Comparison of ENCODE assay signal across 1 cellular context in the genomic region with DNA sequence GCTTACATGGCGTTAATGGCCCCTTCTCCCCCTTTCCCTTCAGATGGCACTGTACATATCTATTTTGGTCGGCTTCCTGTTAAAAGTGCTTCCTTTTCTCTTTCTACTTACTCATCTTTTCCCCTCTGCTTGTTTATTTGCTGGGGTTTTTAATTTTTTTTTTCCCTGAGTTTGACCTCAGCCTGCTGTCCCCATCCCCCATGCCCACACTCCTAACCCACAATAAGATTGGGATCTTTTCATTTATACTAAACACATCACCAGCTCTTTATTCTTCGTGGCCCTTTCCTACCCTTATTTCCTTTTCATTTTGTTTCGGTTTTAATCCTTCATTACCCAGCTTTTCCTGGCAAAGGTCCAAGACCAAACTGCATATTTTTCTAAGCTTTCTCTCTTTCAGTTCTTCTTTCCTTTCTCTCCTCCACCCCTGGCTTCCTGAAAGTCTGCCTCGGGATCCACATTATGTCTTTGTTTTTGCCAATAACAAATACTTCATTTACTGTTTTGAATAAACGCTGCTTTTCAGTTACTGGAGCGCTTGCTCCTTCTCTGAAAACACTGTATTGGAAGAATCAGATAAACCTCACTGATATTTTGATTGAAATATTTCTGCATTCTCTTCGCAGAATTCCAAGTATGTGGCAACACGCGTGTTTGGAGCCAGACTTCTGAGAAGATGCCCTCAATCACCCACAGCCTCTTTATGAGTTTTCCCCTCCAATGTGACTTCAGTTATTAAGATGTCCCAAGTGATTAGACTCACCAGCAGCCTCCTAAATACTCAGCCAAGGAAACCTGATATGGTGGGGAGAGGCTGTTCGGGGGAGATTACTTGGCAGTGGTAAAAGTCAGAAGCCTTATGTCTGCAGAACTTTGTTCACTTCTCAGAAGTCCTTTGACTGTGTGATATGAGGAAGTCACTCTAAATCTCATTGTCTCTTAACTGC.
TF ChIP-seq lines count a peak whose summit lies in the region.

No MANE protein-coding gene starts in this region.

TF ChIP-seq in GM23338, 12 proteins besides CTCF, POLR2A, EP300 and RAD21 (continued from another document):
- TF ChIP-seq ZNF462 (CRISPR knock-in tag; IDR thresholded peaks at IDR 0.05), result no peak
- TF ChIP-seq POLR2AphosphoS5 (IDR thresholded peaks at IDR 0.05; ENCODE audit: low read depth), result no peak
- no peak for TF ChIP-seq JUNB (IDR thresholded peaks at IDR 0.05; ENCODE audit: unreplicated experiment)
- TF ChIP-seq ZNF114 (CRISPR knock-in tag; IDR thresholded peaks at IDR 0.05), result no peak
- no peak for TF ChIP-seq CREB1 (CRISPR knock-in tag; IDR thresholded peaks at IDR 0.05; ENCODE audit: low read depth)
- TF ChIP-seq ZNF331 (CRISPR knock-in tag; IDR thresholded peaks at IDR 0.05; ENCODE audit: low read depth), result no peak
- TF ChIP-seq EZH2phosphoT487 (IDR thresholded peaks at IDR 0.05; ENCODE audit: unreplicated experiment), result no peak
- no peak for TF ChIP-seq ETS1 (IDR thresholded peaks at IDR 0.05)
- TF ChIP-seq NANOG (IDR thresholded peaks at IDR 0.05; ENCODE audit: borderline replicate concordance), result no peak
- TF ChIP-seq STAT1 (IDR thresholded peaks at IDR 0.05; ENCODE audit: unreplicated experiment), result no peak
